In genomic region chr10:15879663-15880062, GRCh38 we compare ENCODE assay signal across 14 cellular contexts. TPM values are rescaled to one million over a fixed set of nuclear protein-coding genes. Genes with fewer than 3 reads are reported as not detected.
DNase-seq lines count a peak whose midpoint lies in the region; ATAC-seq, FAIRE-seq and TF ChIP-seq lines count a peak whose summit lies in the region.
"Had no signal": no experiment of that assay in that cellular context is flagged by ENCODE, and none has a peak within 500 bp of the region (broad histone marks: within the 10 kb centered on the region; RNA-seq: fewer than 3 reads in every experiment).

No MANE protein-coding gene starts in this region.

- H3K27ac Mint-ChIP-seq in CD4-positive, alpha-beta T cell: no peak overlapping the region
- H3K27ac Mint-ChIP-seq: activated naive CD4-positive, alpha-beta T cell treated with anti-CD3 and anti-CD28 coated beads for 36 hours; stimulated activated naive CD8-positive, alpha-beta T cell treated with anti-CD3 and anti-CD28 coated beads, Interleukin-15, Interleukin-2, amounts not matched to agents 100 ng/mL and 50 ng/mL, for 24 hours had no signal

- no peak for TF ChIP-seq CTCF in CD4-positive, alpha-beta T cell (IDR thresholded peaks at IDR 0.05)
- TF ChIP-seq CTCF in bronchial epithelial cell (IDR thresholded peaks at IDR 0.05; ENCODE audit: insufficient read depth, low read length, severe bottlenecking): no peak
- no peak for TF ChIP-seq CTCF in brain microvascular endothelial cell (IDR thresholded peaks at IDR 0.05; ENCODE audit: low read depth, low read length, missing control alignments)

- intact Hi-C loops in CD4-positive, alpha-beta T cell (cut with DNase I, micrococcal nuclease): loop anchor here (2.0 to 10.0 kb wide), 3 partner anchors 665 to 1375 kb away; no protein-coding TSS in a partner anchor

- H3K36me3 ChIP-seq in bronchial epithelial cell (ENCODE audit: control insufficient read depth, insufficient read depth, low read length) (no peaks in the 10 kb centered on the region), brain microvascular endothelial cell (replicated peaks) (no peaks in the 10 kb centered on the region)
- H3K36me3 ChIP-seq: BE2C had no signal

- no peaks in the 10 kb centered on the region for H3K4me1 Mint-ChIP-seq in CD4-positive, alpha-beta T cell (ENCODE audit: low read depth)

- no peaks in the 10 kb centered on the region for H3K27me3 ChIP-seq in CD4-positive, alpha-beta T cell (ENCODE audit: control insufficient read depth, insufficient read depth, low read length)
- H3K27me3 ChIP-seq in bronchial epithelial cell (ENCODE audit: control insufficient read depth, insufficient read depth, low read length): no peaks in the 10 kb centered on the region
- H3K27me3 ChIP-seq in brain microvascular endothelial cell (replicated peaks): no peaks in the 10 kb centered on the region

- POLR2A ChIA-PET in CD4-positive, alpha-beta T cell (lab: Charles Lee): no interaction called here

- in situ Hi-C loops in brain microvascular endothelial cell (cut with HindIII; ENCODE audit: low pct_ligation_motif_present, low sequenced_read_pairs): no loop called here

- H3K9me3 Mint-ChIP-seq in CD4-positive, alpha-beta T cell: no peaks in the 10 kb centered on the region
- H3K9me3 Mint-ChIP-seq: activated naive CD4-positive, alpha-beta T cell treated with anti-CD3 and anti-CD28 coated beads for 36 hours; stimulated activated naive CD8-positive, alpha-beta T cell treated with anti-CD3 and anti-CD28 coated beads, Interleukin-15, Interleukin-2, amounts not matched to agents 100 ng/mL and 50 ng/mL, for 24 hours had no signal

- no peaks in the 10 kb centered on the region for H3K9me3 ChIP-seq in CD4-positive, alpha-beta T cell (ENCODE audit: control insufficient read depth, low read length)
- H3K9me3 ChIP-seq: BE2C had no signal

- ATAC-seq in CD4-positive, alpha-beta T cell (ENCODE audit: poor library complexity): peak; percentile 37
- no peak for ATAC-seq in left lobe of liver
- ATAC-seq: Panc1 had no signal

- no peak overlapping the region for H3K27ac ChIP-seq in CD4-positive, alpha-beta T cell (ENCODE audit: low read depth, low read length)
- no peak overlapping the region for H3K27ac ChIP-seq in brain microvascular endothelial cell

- peaks cover 77% of the 10 kb centered on the region for H3K27me3 Mint-ChIP-seq in CD4-positive, alpha-beta T cell

- H3K4me3 ChIP-seq in bronchial epithelial cell (ENCODE audit: low read depth, low read length) (no peak overlapping the region), brain microvascular endothelial cell (ENCODE audit: low read depth, low read length) (no peak overlapping the region)

- DNase-seq in CD4-positive, alpha-beta T cell: no peak
- DNase-seq in LHCN-M2 (ENCODE audit: low read depth) (peak; percentile 2), NCI-H345 (lab: John Stamatoyannopoulos, UW) (peak; percentile 71), bronchial epithelial cell (ENCODE audit: low read depth) (peak; percentile 22), cortex of kidney (lab: John Stamatoyannopoulos, UW) (no peak), left lobe of liver (ENCODE audit: low spot score) (no peak), UCSD-AML1 (lab: John Stamatoyannopoulos, UW; ENCODE audit: unreplicated experiment) (no peak), brain microvascular endothelial cell (no peak)
- DNase-seq: activated naive CD4-positive, alpha-beta T cell treated with anti-CD3 and anti-CD28 coated beads for 36 hours; BE2C; posterior cingulate gyrus; stimulated activated CD4-positive, alpha-beta T cell treated with anti-CD3 and anti-CD28 coated beads, Interleukin-2, amount 100 ng/mL, for 48 hours had no signal

- no peaks in the 10 kb centered on the region for H3K36me3 Mint-ChIP-seq in CD4-positive, alpha-beta T cell (ENCODE audit: low read depth)

- CTCF ChIA-PET in CD4-positive, alpha-beta T cell (lab: Charles Lee): no interaction called here

- no peak overlapping the region for H3K4me3 Mint-ChIP-seq in CD4-positive, alpha-beta T cell
- H3K4me3 Mint-ChIP-seq: activated naive CD4-positive, alpha-beta T cell treated with anti-CD3 and anti-CD28 coated beads for 36 hours; stimulated activated naive CD8-positive, alpha-beta T cell treated with anti-CD3 and anti-CD28 coated beads, Interleukin-15, Interleukin-2, amounts not matched to agents 100 ng/mL and 50 ng/mL, for 24 hours had no signal

- no peak for FAIRE-seq in bronchial epithelial cell (lab: Jason Lieb, UNC)

RNA-seq across cellular contexts. Expression of gene MINDY3, which starts 19.4 kb away (rescaled TPM):
- total RNA-seq in CD4-positive, alpha-beta T cell: 10 to 100 TPM; 39.8 to 40.6 TPM
- total RNA-seq in LHCN-M2 (2014; rRNA removed) (21.8 and 23.1 TPM in 2 replicates), bronchial epithelial cell (19.7 and 21.8 TPM in 2 replicates), left lobe of liver (11.8 TPM)
- polyA plus RNA-seq in LHCN-M2 (2012): 11.5 TPM

Comparison
In these comparisons a context has a peak if more than half of its experiments do, and no peak if none do; other contexts are left out.
1. DNase-seq: peak in LHCN-M2 (single experiment), NCI-H345 (single experiment) and bronchial epithelial cell (single experiment); none in CD4-positive, alpha-beta T cell (0 of 10), cortex of kidney (single experiment), left lobe of liver (single experiment), UCSD-AML1 (single experiment) and brain microvascular endothelial cell (single experiment).